ENCODE assay signal across 16 cellular contexts in genomic region chr2:26139269-26140183, GRCh38. TPM values are rescaled to one million over a fixed set of nuclear protein-coding genes. Genes with fewer than 3 reads are reported as not detected.
DNase-seq lines count a peak whose midpoint lies in the region; ATAC-seq and TF ChIP-seq lines count a peak whose summit lies in the region.
"Had no signal": no experiment of that assay in that cellular context is flagged by ENCODE, and none has a peak within 500 bp of the region (broad histone marks: within the 10 kb centered on the region; RNA-seq: fewer than 3 reads in every experiment).

No MANE protein-coding gene starts in this region.

- H3K4me1 Mint-ChIP-seq in Calu3 (ENCODE audit: low read depth, unreplicated experiment) (peaks cover 23% of the 10 kb centered on the region), GM23338 (peaks cover 18% of the 10 kb centered on the region)
- H3K4me1 Mint-ChIP-seq: nephron had no signal

- H3K4me1 ChIP-seq in GM23338 (ENCODE audit: insufficient read depth) (no peaks in the 10 kb centered on the region), right lobe of liver (no peaks in the 10 kb centered on the region), aorta (ENCODE audit: control insufficient read depth in 1 of 2, insufficient read depth in 2 of 2, low read length in 2 of 2) (no peaks in the 10 kb centered on the region)
- H3K4me1 ChIP-seq: ascending aorta, SJCRH30 had no signal

- no peaks in the 10 kb centered on the region for H3K9me3 ChIP-seq in right lobe of liver
- H3K9me3 ChIP-seq in aorta (ENCODE audit: control insufficient read depth, low read length) = no peaks in the 10 kb centered on the region
- H3K9me3 ChIP-seq: ascending aorta, testis had no signal

- TF ChIP-seq CTCF in Calu3 (IDR thresholded peaks at IDR 0.05; ENCODE audit: unreplicated experiment) (no peak), GM23338 (conservative IDR thresholded peaks at IDR 0.05; ENCODE audit: low read depth in 2 of 2) (no peak), right lobe of liver (IDR thresholded peaks at IDR 0.05) (no peak)

- peak; percentile 33 for ATAC-seq in GM23338
- ATAC-seq in SK-N-SH treated with all-trans-retinoic acid at 6 μM for 48 hours = peak; percentile 26; the same call in 2 of the 3 replicates
- peak in 3 of 4 donors; percentile 12 to 28 (median 12) for ATAC-seq in right lobe of liver
- ATAC-seq in aorta (ENCODE audit: low FRiP score) = no peak
- ATAC-seq in HG02973 (IDR thresholded peaks at IDR 0.05; ENCODE audit: unreplicated experiment) = no peak

- DNase-seq in Calu3 (no peak), GM23338 (ENCODE audit: low spot score) (no peak), right lobe of liver (no peak), HuH-7.5 (ENCODE audit: low spot score) (no peak), NK-92 (lab: John Stamatoyannopoulos, UW; ENCODE audit: unreplicated experiment) (no peak), aorta (no peak)
- DNase-seq: activated T-cell treated with anti-CD3 and anti-CD28 coated beads, Interleukin-2, amount 50 U/mL, for 1 hour; CD8-positive, alpha-beta memory T cell; Karpas-422; NCI-H226; SJCRH30; testis had no signal

- H3K4me2 ChIP-seq in GM23338 = no peak overlapping the region

- intact Hi-C loops in Calu3 (cut with micrococcal nuclease; ENCODE audit: unreplicated experiment) (no loop called here), right lobe of liver (cut with DNase I) (loop anchor here (10.0 kb wide), 2 partner anchors 145 to 185 kb away; no protein-coding TSS in a partner anchor), aorta (cut with DNase I) (no loop called here)

- H3K9me3 Mint-ChIP-seq in Calu3 (ENCODE audit: low read depth, unreplicated experiment) (no peaks in the 10 kb centered on the region), GM23338 (no peaks in the 10 kb centered on the region)
- H3K9me3 Mint-ChIP-seq: CD8-positive, alpha-beta memory T cell; nephron had no signal

- H3K27ac Mint-ChIP-seq in Calu3 (ENCODE audit: unreplicated experiment) = peak overlapping the region; percentile 17
- H3K27ac Mint-ChIP-seq in GM23338 = peak overlapping the region; percentile 51
- H3K27ac Mint-ChIP-seq: nephron had no signal

- CTCF ChIA-PET in Calu3 (lab: Charles Lee) = no interaction called here

- no peak overlapping the region for H3K4me3 ChIP-seq in GM23338
- no peak overlapping the region for H3K4me3 ChIP-seq in right lobe of liver
- H3K4me3 ChIP-seq in aorta (ENCODE audit: low read length in 2 of 2) = no peak overlapping the region
- H3K4me3 ChIP-seq: ascending aorta, SJCRH30, testis had no signal

- H4K20me1 ChIP-seq in GM23338 (replicated peaks; ENCODE audit: insufficient read depth) = no peaks in the 10 kb centered on the region

- TF ChIP-seq POLR2A in right lobe of liver (IDR thresholded peaks at IDR 0.05) = no peak

- H3K27me3 Mint-ChIP-seq in Calu3 (ENCODE audit: unreplicated experiment) (no peaks in the 10 kb centered on the region), GM23338 (ENCODE audit: insufficient read depth, low read depth, poor library complexity) (peaks cover 7% of the 10 kb centered on the region)

- WGBS in right lobe of liver (ENCODE audit: insufficient coverage, low coverage, low lambda C conversion rate, missing lambda C conversion rate) = 63% methylated on average over 10 of the region's 12 CpGs
- WGBS in aorta, 2 donors = 60 to 62% methylated on average over 12 of the region's 12 CpGs

- H3K27ac ChIP-seq in GM23338 (ENCODE audit: low read depth) = 0 out of 2 replicates have a peak overlapping the region, but pooled peaks have one; percentile 70
- H3K27ac ChIP-seq in right lobe of liver = no peak overlapping the region
- H3K27ac ChIP-seq in aorta (ENCODE audit: low read depth in 1 of 2, low read length in 2 of 2) = no peak overlapping the region
- H3K27ac ChIP-seq: ascending aorta, SJCRH30, testis had no signal

- H3K36me3 ChIP-seq in GM23338 (ENCODE audit: insufficient read depth) (no peaks in the 10 kb centered on the region), right lobe of liver (peaks cover 0 to 16% (median 4%) of the 10 kb centered on the region in 4 donors), aorta (ENCODE audit: control insufficient read depth in 1 of 2, insufficient read depth in 2 of 2, low read length in 1 of 2) (no peaks in the 10 kb centered on the region)

- H2AFZ ChIP-seq in GM23338 = no peak overlapping the region

- H3K27me3 ChIP-seq in GM23338 (ENCODE audit: insufficient read depth) (no peaks in the 10 kb centered on the region), right lobe of liver (no peaks in the 10 kb centered on the region), aorta (ENCODE audit: control insufficient read depth in 1 of 2, insufficient read depth in 2 of 2, low read length in 1 of 2) (no peaks in the 10 kb centered on the region)
- H3K27me3 ChIP-seq: ascending aorta, SJCRH30, testis had no signal

- no TSS peak for BruUV-seq in Calu3 (replicated peaks; lab: Mats Ljungman, UMichigan)

- peaks cover 22% of the 10 kb centered on the region for H3K36me3 Mint-ChIP-seq in Calu3 (ENCODE audit: insufficient read depth, unreplicated experiment)
- peaks cover 10% of the 10 kb centered on the region for H3K36me3 Mint-ChIP-seq in GM23338 (ENCODE audit: low read depth)

- H3K9me2 ChIP-seq in GM23338 (ENCODE audit: insufficient read depth) = no peaks in the 10 kb centered on the region

- H3K4me3 Mint-ChIP-seq in Calu3 (ENCODE audit: low read depth, unreplicated experiment) = no peak overlapping the region
- no peak overlapping the region for H3K4me3 Mint-ChIP-seq in GM23338
- H3K4me3 Mint-ChIP-seq: CD8-positive, alpha-beta memory T cell; nephron had no signal

- H3F3A ChIP-seq in GM23338 (replicated peaks; ENCODE audit: low read depth) = 0 out of 2 replicates have a peak, but pooled peaks cover 10% of the 10 kb centered on the region

- no peaks in the 10 kb centered on the region for H3K79me2 ChIP-seq in GM23338 (replicated peaks; ENCODE audit: insufficient read depth)

TF ChIP-seq in GM23338, 12 proteins besides CTCF, POLR2A, EP300 and RAD21 (continues in another document):
- no peak for TF ChIP-seq EZH2 (IDR thresholded peaks at IDR 0.05; ENCODE audit: low read depth, unreplicated experiment)

TF ChIP-seq in SK-N-SH treated with all-trans-retinoic acid at 6 μM for 48 hours, 23 proteins besides CTCF, POLR2A, EP300 and RAD21:
- TF ChIP-seq ESRRG (CRISPR knock-in tag; IDR thresholded peaks at IDR 0.05) = no peak
- no peak for TF ChIP-seq RARB (CRISPR knock-in tag; IDR thresholded peaks at IDR 0.05)
- TF ChIP-seq, protein P1, sequence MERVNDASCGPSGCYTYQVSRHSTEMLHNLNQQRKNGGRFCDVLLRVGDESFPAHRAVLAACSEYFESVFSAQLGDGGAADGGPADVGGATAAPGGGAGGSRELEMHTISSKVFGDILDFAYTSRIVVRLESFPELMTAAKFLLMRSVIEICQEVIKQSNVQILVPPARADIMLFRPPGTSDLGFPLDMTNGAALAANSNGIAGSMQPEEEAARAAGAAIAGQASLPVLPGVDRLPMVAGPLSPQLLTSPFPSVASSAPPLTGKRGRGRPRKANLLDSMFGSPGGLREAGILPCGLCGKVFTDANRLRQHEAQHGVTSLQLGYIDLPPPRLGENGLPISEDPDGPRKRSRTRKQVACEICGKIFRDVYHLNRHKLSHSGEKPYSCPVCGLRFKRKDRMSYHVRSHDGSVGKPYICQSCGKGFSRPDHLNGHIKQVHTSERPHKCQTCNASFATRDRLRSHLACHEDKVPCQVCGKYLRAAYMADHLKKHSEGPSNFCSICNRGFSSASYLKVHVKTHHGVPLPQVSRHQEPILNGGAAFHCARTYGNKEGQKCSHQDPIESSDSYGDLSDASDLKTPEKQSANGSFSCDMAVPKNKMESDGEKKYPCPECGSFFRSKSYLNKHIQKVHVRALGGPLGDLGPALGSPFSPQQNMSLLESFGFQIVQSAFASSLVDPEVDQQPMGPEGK (CRISPR knock-in tag; IDR thresholded peaks at IDR 0.05; ENCODE audit: borderline replicate concordance) = 0 out of 2 replicates have a peak, but pooled peaks have one; percentile 51
- no peak for TF ChIP-seq ZFP30 (CRISPR knock-in tag; IDR thresholded peaks at IDR 0.05)
- TF ChIP-seq CSRNP3 (CRISPR knock-in tag; IDR thresholded peaks at IDR 0.05) = no peak

RNA-seq across cellular contexts. Expression of gene GAREM2, which starts 33.4 kb away (rescaled TPM):
- total RNA-seq in Calu3 (2022) (2.6 and 2.8 TPM in 2 replicates), right lobe of liver (under 1 TPM in 5 of 6 experiments, not detected in 1; 0.11 to 0.34 (median 0.20) TPM), aorta (1 to 10 TPM; 6.0 to 7.7 TPM)
- 20.8 and 23.8 TPM in 2 replicates for total RNA-seq in GM23338 (2014; rRNA removed; shearing (Covaris generic))
- polyA plus RNA-seq in GM23338 (2016; fragmentation: Nextera tagmentation; extraction: Ambion mirVana) (3.8 and 4.1 TPM in 2 replicates), aorta (1 to 10 TPM; 1.3 to 1.6 TPM)

Comparison
In these comparisons a context has a peak if more than half of its experiments do, and no peak if none do; other contexts are left out.
1. ATAC-seq: peak in GM23338 (single experiment), SK-N-SH treated with all-trans-retinoic acid at 6 μM for 48 hours (single experiment) and right lobe of liver (3 of 4); none in aorta (single experiment) and HG02973 (single experiment).
2. intact Hi-C loops: an anchor here in right lobe of liver (10.0 kb wide); none called in Calu3 and aorta.